ENCODE assay signal across 8 cellular contexts in genomic region chr5:78295035-78295961, GRCh38. TPM values are rescaled to one million over a fixed set of nuclear protein-coding genes. Genes with fewer than 3 reads are reported as not detected.
DNase-seq lines count a peak whose midpoint lies in the region; ATAC-seq lines count a peak whose summit lies in the region.

No MANE protein-coding gene starts in this region.

- DNase-seq in DMS79 treated with DMSO at 0.1 percent for 48 hours (lab: John Stamatoyannopoulos, UW) = peak; percentile 62
- DNase-seq in GM23248 = peak; percentile 62
- DNase-seq in NCI-H2107 treated with DMSO at 0.1 percent for 48 hours (lab: John Stamatoyannopoulos, UW; ENCODE audit: unreplicated experiment) = peak; percentile 6
- DNase-seq in activated CD8-positive, alpha-beta memory T cell treated with anti-CD3 and anti-CD28 coated beads for 24 hours = peak; percentile 79
- peak; percentile 21 to 58 (median 45) for DNase-seq in naive thymus-derived CD4-positive, alpha-beta T cell
- DNase-seq in stimulated activated naive CD4-positive, alpha-beta T cell (lab: John Stamatoyannopoulos, UW) = peak; percentile 12 to 60 (median 48)

- WGBS in GM23248 (ENCODE audit: low coverage in 1 of 2, low lambda C conversion rate in 2 of 2, missing lambda C conversion rate in 2 of 2), 2 experiments = 4 to 5% methylated on average over 46 of the region's 46 CpGs

- CTCF ChIA-PET in naive thymus-derived CD4-positive, alpha-beta T cell (lab: Charles Lee) = interaction anchor here (0.5 to 4.6 kb wide), 4 partner anchors 18 to 70 kb away, joined by 3 to 27 read pairs (median 4); partner anchors contain the start of gene SCAMP1

- peaks cover 0 to 9% (median 0%) of the 10 kb centered on the region in 5 donors for H3K36me3 Mint-ChIP-seq in naive thymus-derived CD4-positive, alpha-beta T cell

- H3K4me1 ChIP-seq in GM23248 (ENCODE audit: insufficient read depth) = 0 out of 2 replicates have a peak, but pooled peaks cover 5% of the 10 kb centered on the region
- peaks cover 10% of the 10 kb centered on the region for H3K4me1 ChIP-seq in endocrine pancreas (ENCODE audit: control insufficient read depth, insufficient read depth, low read length)
- peaks cover 5 to 9% of the 10 kb centered on the region in 2 donors for H3K4me1 ChIP-seq in naive thymus-derived CD4-positive, alpha-beta T cell (ENCODE audit: control insufficient read depth in 2 of 2, insufficient read depth in 2 of 2, low read length in 2 of 2)

- peaks cover 0 to 19% (median 0%) of the 10 kb centered on the region in 5 donors for H3K27me3 Mint-ChIP-seq in naive thymus-derived CD4-positive, alpha-beta T cell

- peaks cover 42% of the 10 kb centered on the region for H3K79me2 ChIP-seq in GM23248 (ENCODE audit: insufficient read depth)

- peak overlapping the region; percentile 77 to 99 (median 97) for H3K27ac Mint-ChIP-seq in naive thymus-derived CD4-positive, alpha-beta T cell

- no peaks in the 10 kb centered on the region for H3K27me3 ChIP-seq in GM23248 (replicated peaks; ENCODE audit: insufficient read depth)
- H3K27me3 ChIP-seq in endocrine pancreas (ENCODE audit: control insufficient read depth, insufficient read depth, low read length) = no peaks in the 10 kb centered on the region
- H3K27me3 ChIP-seq in naive thymus-derived CD4-positive, alpha-beta T cell (ENCODE audit: control insufficient read depth in 2 of 2, insufficient read depth in 2 of 2, low read length in 2 of 2) = no peaks in the 10 kb centered on the region

- H3K9me3 ChIP-seq in GM23248 (ENCODE audit: low read depth) (no peaks in the 10 kb centered on the region), endocrine pancreas (ENCODE audit: control insufficient read depth, low read length) (no peaks in the 10 kb centered on the region)
- H3K9me3 ChIP-seq in naive thymus-derived CD4-positive, alpha-beta T cell (ENCODE audit: control insufficient read depth in 2 of 3, low read length in 3 of 3) = no peaks in the 10 kb centered on the region

- peak overlapping the region; percentile 98 for H2AFZ ChIP-seq in GM23248

- POLR2A ChIA-PET in naive thymus-derived CD4-positive, alpha-beta T cell (lab: Charles Lee) = interaction anchor here (0.5 to 6.3 kb wide), 11 partner anchors 10 to 689 kb away, joined by 3 to 106 read pairs (median 4); partner anchors contain the start of gene SCAMP1

- no peaks in the 10 kb centered on the region for H3K36me3 ChIP-seq in GM23248 (ENCODE audit: low read depth)
- H3K36me3 ChIP-seq in endocrine pancreas (ENCODE audit: control insufficient read depth, insufficient read depth, low read length) = no peaks in the 10 kb centered on the region
- peaks cover 0 to 6% (median 0%) of the 10 kb centered on the region in 3 experiments for H3K36me3 ChIP-seq in naive thymus-derived CD4-positive, alpha-beta T cell (ENCODE audit: control insufficient read depth in 2 of 3, insufficient read depth in 3 of 3, low read length in 3 of 3)

- no peaks in the 10 kb centered on the region for H4K20me1 ChIP-seq in GM23248 (ENCODE audit: insufficient read depth)

- ATAC-seq in naive thymus-derived CD4-positive, alpha-beta T cell = peak; percentile 44
- no peak for ATAC-seq in HG02588 (IDR thresholded peaks at IDR 0.05; ENCODE audit: unreplicated experiment)

- peak overlapping the region; percentile 82 for H3K4me2 ChIP-seq in GM23248 (ENCODE audit: unreplicated experiment)

- in situ Hi-C loops in GM23248 (cut with MboI) = no loop called here

- H3K9me3 Mint-ChIP-seq in naive thymus-derived CD4-positive, alpha-beta T cell = no peaks in the 10 kb centered on the region

- peak overlapping the region; percentile 88 for H3K27ac ChIP-seq in GM23248
- peak overlapping the region; percentile 88 for H3K27ac ChIP-seq in naive thymus-derived CD4-positive, alpha-beta T cell (ENCODE audit: low read depth, low read length)

- peak overlapping the region; percentile 86 to 100 (median 98) for H3K4me3 Mint-ChIP-seq in naive thymus-derived CD4-positive, alpha-beta T cell

- peaks cover 19 to 42% (median 38%) of the 10 kb centered on the region in 7 donors for H3K4me1 Mint-ChIP-seq in naive thymus-derived CD4-positive, alpha-beta T cell

- intact Hi-C loops in naive thymus-derived CD4-positive, alpha-beta T cell (cut with micrococcal nuclease) = loop anchor here (1.0 to 10.0 kb wide), 7 partner anchors 26 to 1690 kb away; partner anchors contain the start of genes AGGF1 (in 2 of the 2), JMY (in 1 of the 2) and WDR41 (in 1 of the 2)

- H3F3A ChIP-seq in GM23248 (ENCODE audit: insufficient read depth) = peaks cover 11% of the 10 kb centered on the region; the same call in 1 of the 2 replicates

- H3K9ac ChIP-seq in GM23248 = peak overlapping the region; percentile 99
- peak overlapping the region; percentile 65 for H3K9ac ChIP-seq in endocrine pancreas (ENCODE audit: control insufficient read depth, insufficient read depth, low read length)

- H3K4me3 ChIP-seq in GM23248 (peak overlapping the region; percentile 97), endocrine pancreas (ENCODE audit: control insufficient read depth, insufficient read depth, low read length) (peak overlapping the region; percentile 89)
- peak overlapping the region; percentile 98 for H3K4me3 ChIP-seq in naive thymus-derived CD4-positive, alpha-beta T cell (ENCODE audit: low read length)

- H3K9me2 ChIP-seq in GM23248 (ENCODE audit: insufficient read depth) = no peaks in the 10 kb centered on the region

RNA-seq across cellular contexts. Expression of gene AP3B1, which starts 0.8 kb away (rescaled TPM):
- total RNA-seq in GM23248 (2014; rRNA removed; shearing (Covaris generic)) = 46.7 and 49.7 TPM in 2 replicates
- polyA plus RNA-seq in GM23248 (2016; fragmentation: Nextera tagmentation; extraction: Ambion mirVana) = 40.3 and 43.3 TPM in 2 replicates
- total RNA-seq in naive thymus-derived CD4-positive, alpha-beta T cell = 10 to 100 TPM; 30.2 to 45.0 (median 37.2) TPM
- 10 to 100 TPM; 28.3 to 28.4 TPM for polyA plus RNA-seq in naive thymus-derived CD4-positive, alpha-beta T cell

Comparison
In these comparisons a context has a peak if more than half of its experiments do, and no peak if none do; other contexts are left out.
1. DNase-seq: peak in every context shown above with its lines; median percentile 79 in activated CD8-positive, alpha-beta memory T cell treated with anti-CD3 and anti-CD28 coated beads for 24 hours; 62 in DMS79 treated with DMSO at 0.1 percent for 48 hours; 62 in GM23248; 48 in stimulated activated naive CD4-positive, alpha-beta T cell; 45 in naive thymus-derived CD4-positive, alpha-beta T cell; 6 in NCI-H2107 treated with DMSO at 0.1 percent for 48 hours.